19 cellular contexts compared by ENCODE assay signal in the genomic region with DNA sequence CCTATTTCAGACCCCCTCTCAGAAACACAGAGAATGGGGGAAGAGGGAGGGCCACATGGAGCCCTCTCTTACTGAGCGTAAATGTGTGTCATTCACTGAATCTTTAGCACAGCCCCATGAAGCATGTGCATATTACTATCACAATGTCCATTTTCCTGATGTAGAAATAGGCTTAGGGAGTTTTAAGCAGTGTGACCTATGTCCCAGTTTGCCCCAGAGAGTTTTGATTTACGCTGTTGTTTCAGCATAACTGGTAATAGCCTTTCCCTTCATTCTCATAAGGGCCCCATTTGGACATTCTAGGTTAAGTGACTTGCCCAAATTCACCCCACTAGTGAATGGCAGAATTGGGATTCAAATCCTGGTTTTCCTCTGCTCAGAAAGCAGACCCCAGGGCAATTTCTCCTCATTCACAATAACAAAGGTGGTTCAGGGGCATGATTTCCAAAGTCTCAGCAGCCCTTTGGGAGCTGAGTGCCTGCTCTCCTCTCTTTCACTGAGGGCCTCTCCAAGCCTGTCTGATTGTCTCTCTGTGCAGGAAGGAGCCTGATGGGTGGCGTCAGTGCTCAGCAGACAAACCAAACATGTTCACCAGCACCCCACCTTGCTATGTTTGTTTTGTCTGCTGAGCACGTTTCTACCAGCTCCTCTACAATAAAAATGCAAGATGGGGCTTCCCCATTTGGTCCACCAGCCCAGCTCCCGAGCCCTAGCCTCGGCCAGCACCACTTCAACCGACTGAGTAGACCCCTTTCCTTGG. TPM values are rescaled to one million over a fixed set of nuclear protein-coding genes. Genes with fewer than 3 reads are reported as not detected.
A peak's percentile ranks its signal among the peaks of the same experiment; 100 is the strongest.
DNase-seq lines count a peak whose midpoint lies in the region; ATAC-seq and TF ChIP-seq lines count a peak whose summit lies in the region.
"Had no signal": no experiment of that assay in that cellular context is flagged by ENCODE, and none has a peak within 500 bp of the region (broad histone marks: within the 10 kb centered on the region; RNA-seq: fewer than 3 reads in every experiment).

No MANE protein-coding gene starts in this region.

- peaks cover 7% of the 10 kb centered on the region for H3K4me1 ChIP-seq in foreskin keratinocyte
- peaks cover 44% of the 10 kb centered on the region for H3K4me1 ChIP-seq in skeletal muscle satellite cell (ENCODE audit: control insufficient read depth, insufficient read depth, low read length)
- H3K4me1 ChIP-seq: BE2C had no signal

- H3K4me2 ChIP-seq in skeletal muscle satellite cell (ENCODE audit: low read length), result peak overlapping the region; percentile 11

- no peak overlapping the region for H3K9ac ChIP-seq in skeletal muscle satellite cell (ENCODE audit: low read depth, low read length)

- H3K27ac ChIP-seq in foreskin keratinocyte, result peak overlapping the region; percentile 42

- H3K9me3 ChIP-seq in skeletal muscle satellite cell (replicated peaks; ENCODE audit: low read length), result no peaks in the 10 kb centered on the region

- H3K4me3 ChIP-seq in skeletal muscle satellite cell (ENCODE audit: low read length), result no peak overlapping the region
- H3K4me3 ChIP-seq: MG63 had no signal

- H3K36me3 ChIP-seq in skeletal muscle satellite cell (ENCODE audit: insufficient read depth, low read length), result no peaks in the 10 kb centered on the region
- H3K36me3 ChIP-seq: BE2C, MG63 had no signal

- H3K27me3 ChIP-seq in foreskin keratinocyte (no peaks in the 10 kb centered on the region), skeletal muscle satellite cell (ENCODE audit: control insufficient read depth, insufficient read depth, low read length) (no peaks in the 10 kb centered on the region)
- H3K27me3 ChIP-seq: BE2C, MG63 had no signal

- DNase-seq in DMS153 treated with DMSO at 0.1 percent for 48 hours (lab: John Stamatoyannopoulos, UW; ENCODE audit: unreplicated experiment) (peak; percentile 55), NCI-H510A treated with DMSO at 0.1 percent for 48 hours (lab: John Stamatoyannopoulos, UW) (peak; percentile 84), foreskin keratinocyte (no peak), amygdala (lab: John Stamatoyannopoulos, UW) (no peak)
- no peak for DNase-seq in activated CD8-positive, alpha-beta memory T cell treated with anti-CD3 and anti-CD28 coated beads, Interleukin-2, amount 50 U/mL, for 4 hours
- DNase-seq in activated CD4-positive, alpha-beta T cell treated with anti-CD3 and anti-CD28 coated beads, Interleukin-2, amount 50 U/mL, for 48 hours, result no peak
- DNase-seq: BE2C; dermis blood vessel endothelial cell; GOT3; hippocampal formation; NCI-H524; retina; stimulated activated CD4-positive, alpha-beta T cell treated with anti-CD3 and anti-CD28 coated beads, Interleukin-1b, Interleukin-23, amount 100 ng/mL, for 48 hours had no signal

- no peak for ATAC-seq in foreskin keratinocyte
- no peak for ATAC-seq in HG03521 (IDR thresholded peaks at IDR 0.05; ENCODE audit: unreplicated experiment)
- ATAC-seq: activated CD4-positive, CD25-positive, alpha-beta regulatory T cell treated with anti-CD3 and anti-CD28 coated beads, Interleukin-2, amount 50 U/mL, for 24 hours had no signal

- no peak for TF ChIP-seq CTCF in foreskin keratinocyte (conservative IDR thresholded peaks at IDR 0.05)

RNA-seq across cellular contexts. Expression of a gene that starts 25.2 kb away (rescaled TPM):
- 0.07 TPM in 1 of 2 replicates, not detected in the other for total RNA-seq in foreskin keratinocyte
- 0.03 TPM in 1 of 2 replicates, not detected in the other for polyA plus RNA-seq in foreskin keratinocyte
- total RNA-seq in skeletal muscle satellite cell (2012; rRNA removed), result 0.25 and 0.44 TPM in 2 replicates
- total RNA-seq: RPMI7951, ureter had no signal

RNA-seq across cellular contexts. Expression of a gene that starts 47.4 kb away (rescaled TPM):
- total RNA-seq in foreskin keratinocyte, result 0.03 TPM in 1 of 2 replicates, not detected in the other
- under 0.01 and 0.01 TPM in 2 replicates for polyA plus RNA-seq in foreskin keratinocyte
- total RNA-seq in skeletal muscle satellite cell (2012; rRNA removed), result 97.8 and 149 TPM in 2 replicates

Comparison
In these comparisons a context has a peak if more than half of its experiments do, and no peak if none do; other contexts are left out.
1. DNase-seq: peak in DMS153 treated with DMSO at 0.1 percent for 48 hours (single experiment) and NCI-H510A treated with DMSO at 0.1 percent for 48 hours (single experiment); none in foreskin keratinocyte (0 of 2), activated CD8-positive, alpha-beta memory T cell treated with anti-CD3 and anti-CD28 coated beads, Interleukin-2, amount 50 U/mL, for 4 hours (single experiment), amygdala (0 of 56) and activated CD4-positive, alpha-beta T cell treated with anti-CD3 and anti-CD28 coated beads, Interleukin-2, amount 50 U/mL, for 48 hours (0 of 2).